9 cellular contexts compared by ENCODE assay signal in the genomic region with DNA sequence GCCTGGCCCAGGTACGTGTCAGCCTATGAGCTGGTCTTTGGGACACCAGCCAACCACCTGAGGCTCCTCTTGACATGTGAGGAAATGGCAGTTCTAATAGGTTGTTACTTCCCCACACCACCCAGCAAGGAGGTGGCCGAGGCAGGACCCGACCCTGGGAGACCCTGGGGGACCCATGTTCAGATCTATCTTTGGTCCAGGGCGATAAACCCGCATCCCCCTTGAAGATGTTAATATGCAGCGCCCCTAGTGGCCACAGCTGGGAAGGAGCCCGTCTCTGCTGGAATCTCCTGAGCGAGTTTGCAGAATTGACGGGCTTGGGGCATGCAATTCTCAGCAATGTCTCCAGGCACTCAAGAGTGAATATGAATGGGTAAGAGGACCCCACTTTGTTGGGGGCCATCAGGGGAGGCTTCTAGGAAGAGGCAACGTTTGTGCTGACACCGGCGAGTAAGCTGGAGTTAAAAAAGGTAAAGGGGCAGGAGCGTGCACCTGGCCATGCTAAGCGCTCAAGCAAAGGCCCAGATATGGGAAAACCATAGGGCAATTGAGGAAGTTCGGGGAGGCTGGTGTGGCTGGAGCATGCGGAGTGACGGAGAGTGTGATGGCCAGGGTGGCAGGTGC. TPM values are rescaled to one million over a fixed set of nuclear protein-coding genes. Genes with fewer than 3 reads are reported as not detected.
DNase-seq lines count a peak whose midpoint lies in the region; ATAC-seq and TF ChIP-seq lines count a peak whose summit lies in the region.
"Had no signal": no experiment of that assay in that cellular context is flagged by ENCODE, and none has a peak within 500 bp of the region (broad histone marks: within the 10 kb centered on the region; RNA-seq: fewer than 3 reads in every experiment).

No MANE protein-coding gene starts in this region.

- intact Hi-C loops in spleen (cut with DNase I; ENCODE audit: low total_unique reads): no loop called here

- TF ChIP-seq CTCF in LNCAP (IDR thresholded peaks at IDR 0.05) (peak; percentile 99), spleen (IDR thresholded peaks at IDR 0.05 in 8 of 11, conservative IDR thresholded peaks at IDR 0.05 in 3 of 11) (peak; percentile 72 to 96 (median 93))

- no peaks in the 10 kb centered on the region for H3K36me3 ChIP-seq in spleen

- peak overlapping the region in 6 of 8 donors; percentile 9 to 97 (median 91) for H3K27ac ChIP-seq in spleen

- no peaks in the 10 kb centered on the region for H3K27me3 ChIP-seq in spleen (replicated peaks in 1 of 7)

- ATAC-seq in GM18511 (IDR thresholded peaks at IDR 0.05; ENCODE audit: unreplicated experiment) (no peak), HG03439 (IDR thresholded peaks at IDR 0.05; ENCODE audit: unreplicated experiment) (no peak)

- WGBS in spleen, 5 donors: 15 to 27% (median 18%) methylated on average over 15 to 17 of the region's 17 CpGs

- H3K4me3 ChIP-seq in spleen: peak overlapping the region in 1 of 8 donors; percentile 74

- peak; percentile 78 for DNase-seq in ELF-1 (ENCODE audit: low read depth, low spot score)
- peak; percentile 13 for DNase-seq in T1000 (lab: John Stamatoyannopoulos, UW)
- peak in 50 of 58 donors; percentile 6 to 81 (median 34) for DNase-seq in anterior cingulate cortex (lab: John Stamatoyannopoulos, UW)
- DNase-seq in hepatic stellate cell (ENCODE audit: low spot score): peak; percentile 86
- peak; percentile 94 for DNase-seq in spleen

- no peak for TF ChIP-seq POLR2A in spleen (IDR thresholded peaks at IDR 0.05)

- H3K9me3 ChIP-seq in spleen: no peaks in the 10 kb centered on the region

- peaks cover 31 to 76% (median 58%) of the 10 kb centered on the region in 6 donors for H3K4me1 ChIP-seq in spleen

RNA-seq across cellular contexts. Expression of a gene that starts 1.5 kb away (rescaled TPM):
- 100 to 1,000 TPM; 167 to 423 (median 234) TPM for total RNA-seq in spleen
- 10 to 100 TPM; 22.1 to 88.8 (median 55.0) TPM for polyA plus RNA-seq in spleen

RNA-seq across cellular contexts. Expression of a gene that starts 31.8 kb away (rescaled TPM):
- total RNA-seq in spleen: 10 to 100 TPM in 6 of 7 donors, 1 to 10 TPM in 1; 9.2 to 33.8 (median 20.2) TPM
- 10 to 100 TPM in 2 of 3 donors, 1 to 10 TPM in 1; 7.8 to 22.4 (median 10.5) TPM for polyA plus RNA-seq in spleen

RNA-seq across cellular contexts. Expression of a gene that starts 51.7 kb away (rescaled TPM):
- total RNA-seq in spleen: not detected
- polyA plus RNA-seq in spleen: not detected
- polyA plus RNA-seq: esophagus had no signal

Comparison
In these comparisons a context has a peak if more than half of its experiments do, and no peak if none do; other contexts are left out.
1. DNase-seq: peak in every context shown above with its lines; median percentile 94 in spleen; 86 in hepatic stellate cell; 78 in ELF-1; 34 in anterior cingulate cortex; 13 in T1000.